ENCODE assay signal across 21 cellular contexts in genomic region chr19:46880440-46880839, GRCh38. TPM values are rescaled to one million over a fixed set of nuclear protein-coding genes. Genes with fewer than 3 reads are reported as not detected.
DNase-seq lines count a peak whose midpoint lies in the region; ATAC-seq and TF ChIP-seq lines count a peak whose summit lies in the region.
"Had no signal": no experiment of that assay in that cellular context is flagged by ENCODE, and none has a peak within 500 bp of the region (broad histone marks: within the 10 kb centered on the region; RNA-seq: fewer than 3 reads in every experiment).

No MANE protein-coding gene starts in this region.

- intact Hi-C loops in activated T-helper 1 cell treated with anti-CD3 and anti-CD28 coated beads, Interleukin-12 subunit alpha, Interleukin-12 subunit beta, Interleukin-2, Interleukin-4 antibody, amounts not matched to agents 30 ng/mL and 10 ng/mL and 1 ng/mL, durations not matched to agents 14 hours and 24 hours and 36 hours (cut with micrococcal nuclease) = no loop called here

- peaks cover 43% of the 10 kb centered on the region for H3F3A ChIP-seq in SK-N-SH (replicated peaks; ENCODE audit: insufficient read depth)

- no peak for TF ChIP-seq RAD21 in SK-N-SH (IDR thresholded peaks at IDR 0.05; ENCODE audit: low read length)

- peaks cover 91% of the 10 kb centered on the region for H3K79me2 ChIP-seq in SK-N-SH (ENCODE audit: insufficient read depth)

- no peak overlapping the region for H2AK5ac ChIP-seq in mesenchymal stem cell (ENCODE audit: low read length, severe bottlenecking)

- H3K14ac ChIP-seq in mesenchymal stem cell (ENCODE audit: low read length in 2 of 2) = no peak overlapping the region

- peaks cover 29% of the 10 kb centered on the region for H4K20me1 ChIP-seq in SK-N-SH (ENCODE audit: insufficient read depth)

- no peak overlapping the region for H4K8ac ChIP-seq in mesenchymal stem cell (ENCODE audit: low read length)

- no peak overlapping the region for H2AFZ ChIP-seq in SK-N-SH (ENCODE audit: low read depth)
- H2AFZ ChIP-seq in mesenchymal stem cell (ENCODE audit: low read depth, low read length) = no peak overlapping the region

- no peak overlapping the region for H2BK5ac ChIP-seq in mesenchymal stem cell (ENCODE audit: low read depth, low read length, poor library complexity, severe bottlenecking)

- H3K9me3 ChIP-seq in SK-N-SH (no peaks in the 10 kb centered on the region), SJSA1 (replicated peaks) (no peaks in the 10 kb centered on the region), mesenchymal stem cell (ENCODE audit: control insufficient read depth, low read length) (no peaks in the 10 kb centered on the region)
- H3K9me3 ChIP-seq: SJCRH30 had no signal

- peaks cover under 1% of the 10 kb centered on the region for H3K36me3 Mint-ChIP-seq in activated T-helper 1 cell treated with anti-CD3 and anti-CD28 coated beads, Interleukin-12 subunit alpha, Interleukin-12 subunit beta, Interleukin-2, Interleukin-4 antibody, amounts not matched to agents 30 ng/mL and 10 ng/mL and 1 ng/mL, durations not matched to agents 14 hours and 24 hours and 36 hours (ENCODE audit: low read depth)

- H3K4me3 ChIP-seq in SK-N-SH (ENCODE audit: low read depth in 2 of 2, low read length in 1 of 2) = no peak overlapping the region
- H3K4me3 ChIP-seq in SJSA1 = no peak overlapping the region
- no peak overlapping the region for H3K4me3 ChIP-seq in mesenchymal stem cell (ENCODE audit: insufficient read depth in 1 of 2, low read depth in 1 of 2, low read length in 2 of 2)
- H3K4me3 ChIP-seq: GM12878, SJCRH30 had no signal

- H3K4me3 Mint-ChIP-seq in activated T-helper 1 cell treated with anti-CD3 and anti-CD28 coated beads, Interleukin-12 subunit alpha, Interleukin-12 subunit beta, Interleukin-2, Interleukin-4 antibody, amounts not matched to agents 30 ng/mL and 10 ng/mL and 1 ng/mL, durations not matched to agents 14 hours and 24 hours and 36 hours = no peak overlapping the region

- no peaks in the 10 kb centered on the region for H3K4me1 Mint-ChIP-seq in activated T-helper 1 cell treated with anti-CD3 and anti-CD28 coated beads, Interleukin-12 subunit alpha, Interleukin-12 subunit beta, Interleukin-2, Interleukin-4 antibody, amounts not matched to agents 30 ng/mL and 10 ng/mL and 1 ng/mL, durations not matched to agents 14 hours and 24 hours and 36 hours (ENCODE audit: low read depth)

- POLR2A ChIA-PET in SK-N-SH (lab: Yijun Ruan, JAX) = no interaction called here

- DNase-seq in SK-N-SH (no peak), SJSA1 (ENCODE audit: low read depth in 1 of 2, low spot score in 2 of 2) (no peak), mesenchymal stem cell (no peak), DMS53 (lab: John Stamatoyannopoulos, UW) (no peak)
- DNase-seq in activated T-helper 1 cell treated with anti-CD3 and anti-CD28 coated beads, Interleukin-12 subunit alpha, Interleukin-12 subunit beta, Interleukin-2, Interleukin-4 antibody, amounts not matched to agents 30 ng/mL and 10 ng/mL and 1 ng/mL, durations not matched to agents 14 hours and 24 hours and 36 hours (ENCODE audit: low spot score) = no peak
- DNase-seq: ACHN, GDM1, KBM-7, MV-4-11, NCI-H1105, NCI-H146, NCI-H1930, NCI-H2107, NCI-H524, NCI-H748 treated with DMSO at 0.1 percent for 48 hours, SJCRH30 had no signal

- H2BK12ac ChIP-seq in mesenchymal stem cell (ENCODE audit: low read length in 2 of 2) = no peak overlapping the region

- ATAC-seq in SK-N-SH treated with all-trans-retinoic acid at 6 μM for 48 hours = no peak
- ATAC-seq in HG02973 (IDR thresholded peaks at IDR 0.05; ENCODE audit: unreplicated experiment) = no peak
- ATAC-seq: GM12878, Right ventricle myocardium inferior had no signal

- no peak overlapping the region for H2BK15ac ChIP-seq in mesenchymal stem cell (ENCODE audit: low read depth, poor library complexity, severe bottlenecking)

- peaks cover 0 to 17% of the 10 kb centered on the region in 2 experiments; a peak in 2 of 4 replicates for H3K4me1 ChIP-seq in SK-N-SH (ENCODE audit: control insufficient read depth in 1 of 2, insufficient read depth in 2 of 2, low read depth in 1 of 2, low read length in 1 of 2)
- H3K4me1 ChIP-seq in SJSA1 (replicated peaks) = peaks cover 41% of the 10 kb centered on the region
- peaks cover 19% of the 10 kb centered on the region for H3K4me1 ChIP-seq in mesenchymal stem cell (ENCODE audit: control insufficient read depth, insufficient read depth, low read depth, low read length)

- H3K36me3 ChIP-seq in SK-N-SH (replicated peaks in 1 of 2; ENCODE audit: control insufficient read depth in 1 of 2, insufficient read depth in 2 of 2, low read length in 1 of 2) = no peaks in the 10 kb centered on the region
- peaks cover 13% of the 10 kb centered on the region for H3K36me3 ChIP-seq in SJSA1
- peaks cover 0 to 4% of the 10 kb centered on the region in 2 experiments for H3K36me3 ChIP-seq in mesenchymal stem cell (ENCODE audit: control insufficient read depth in 1 of 2, insufficient read depth in 2 of 2, low read depth in 1 of 2, low read length in 2 of 2)
- H3K36me3 ChIP-seq: SJCRH30 had no signal

- no peak overlapping the region for H4K91ac ChIP-seq in mesenchymal stem cell (ENCODE audit: low read length)

- no peak overlapping the region for H3K18ac ChIP-seq in mesenchymal stem cell (ENCODE audit: low read depth in 1 of 2, low read length in 2 of 2)

- H3K4me2 ChIP-seq in SK-N-SH = 0 out of 2 replicates have a peak overlapping the region, but pooled peaks have one; percentile 27
- H3K4me2 ChIP-seq in mesenchymal stem cell (ENCODE audit: low read length, poor library complexity, severe bottlenecking) = no peak overlapping the region

- H3K4ac ChIP-seq in mesenchymal stem cell (ENCODE audit: low read depth in 1 of 2, low read length in 2 of 2) = no peak overlapping the region

- H3K27ac ChIP-seq in SK-N-SH (ENCODE audit: low read depth in 2 of 2, low read length in 1 of 2) (peak overlapping the region in 1 of 2 experiments; percentile 91; a peak in 2 of 4 replicates), SJSA1 (0 out of 2 replicates have a peak overlapping the region, but pooled peaks have one; percentile 8), mesenchymal stem cell (ENCODE audit: low read length, poor library complexity, severe bottlenecking) (peak overlapping the region; percentile 64)
- H3K27ac ChIP-seq: 22Rv1, SJCRH30 had no signal

- 94% methylated on average over 1 of the region's 1 CpG for WGBS in SK-N-SH (ENCODE audit: low lambda C conversion rate)
- 100% methylated on average over 1 of the region's 1 CpG for WGBS in mesenchymal stem cell

- peaks cover 15% of the 10 kb centered on the region for H3K79me1 ChIP-seq in mesenchymal stem cell (replicated peaks; ENCODE audit: low read length, poor library complexity, severe bottlenecking)

- CTCF ChIA-PET in SK-N-SH (lab: Yijun Ruan, JAX) = no interaction called here

- no peaks in the 10 kb centered on the region for H3K9me3 Mint-ChIP-seq in activated T-helper 1 cell treated with anti-CD3 and anti-CD28 coated beads, Interleukin-12 subunit alpha, Interleukin-12 subunit beta, Interleukin-2, Interleukin-4 antibody, amounts not matched to agents 30 ng/mL and 10 ng/mL and 1 ng/mL, durations not matched to agents 14 hours and 24 hours and 36 hours

- no peak overlapping the region for H2BK120ac ChIP-seq in mesenchymal stem cell (ENCODE audit: low read depth, low read length)

- TF ChIP-seq EP300 in SK-N-SH (IDR thresholded peaks at IDR 0.05; ENCODE audit: borderline replicate concordance in 1 of 2, low read depth in 1 of 2, low read length in 1 of 2) = no peak

- H3K27ac Mint-ChIP-seq in activated T-helper 1 cell treated with anti-CD3 and anti-CD28 coated beads, Interleukin-12 subunit alpha, Interleukin-12 subunit beta, Interleukin-2, Interleukin-4 antibody, amounts not matched to agents 30 ng/mL and 10 ng/mL and 1 ng/mL, durations not matched to agents 14 hours and 24 hours and 36 hours = no peak overlapping the region

- no peaks in the 10 kb centered on the region for H3K9me2 ChIP-seq in SK-N-SH

- TF ChIP-seq CTCF in SK-N-SH (IDR thresholded peaks at IDR 0.05) = no peak

- no peak overlapping the region for H3K23ac ChIP-seq in mesenchymal stem cell (ENCODE audit: low read length in 2 of 2)

- H3K27me3 ChIP-seq in SK-N-SH (ENCODE audit: insufficient read depth) = no peaks in the 10 kb centered on the region
- no peaks in the 10 kb centered on the region for H3K27me3 ChIP-seq in SJSA1 (replicated peaks)
- no peaks in the 10 kb centered on the region for H3K27me3 ChIP-seq in mesenchymal stem cell (ENCODE audit: control insufficient read depth in 1 of 2, insufficient read depth in 1 of 2, low read length in 2 of 2)
- H3K27me3 ChIP-seq: SJCRH30 had no signal

- no peaks in the 10 kb centered on the region for H3K27me3 Mint-ChIP-seq in activated T-helper 1 cell treated with anti-CD3 and anti-CD28 coated beads, Interleukin-12 subunit alpha, Interleukin-12 subunit beta, Interleukin-2, Interleukin-4 antibody, amounts not matched to agents 30 ng/mL and 10 ng/mL and 1 ng/mL, durations not matched to agents 14 hours and 24 hours and 36 hours (ENCODE audit: insufficient read depth)

- no peak overlapping the region for H3K9ac ChIP-seq in SK-N-SH
- no peak overlapping the region for H3K9ac ChIP-seq in mesenchymal stem cell (ENCODE audit: low read length)

TF ChIP-seq in SK-N-SH treated with all-trans-retinoic acid at 6 μM for 48 hours, 23 proteins besides CTCF, POLR2A, EP300 and RAD21 (continues in another document):
- TF ChIP-seq CSDC2 (CRISPR knock-in tag; IDR thresholded peaks at IDR 0.05) = no peak
- TF ChIP-seq GLIS3 (CRISPR knock-in tag; IDR thresholded peaks at IDR 0.05) = no peak
- no peak for TF ChIP-seq ZFP3 (CRISPR knock-in tag; IDR thresholded peaks at IDR 0.05)

RNA-seq across cellular contexts. Expression of gene ARHGAP35, which starts 19.6 kb away (rescaled TPM):
- polyA plus RNA-seq in SK-N-SH (2012; rRNA removed) = 19.7 and 25.1 TPM in 2 replicates
- 16.2 and 21.9 TPM in 2 replicates for polyA plus RNA-seq in SK-N-SH (2012; cell fraction: cytosol; rRNA removed)
- 21.0 and 26.2 TPM in 2 replicates for polyA plus RNA-seq in SK-N-SH (2012; cell fraction: nucleus; rRNA removed)
- total RNA-seq in SJSA1 (2014; rRNA removed; shearing (Covaris generic)) = 17.7 and 24.7 TPM in 2 replicates
- 40.0 TPM for polyA plus RNA-seq in mesenchymal stem cell (2013, experiment 1 of 2)
- 36.9 TPM for polyA plus RNA-seq in mesenchymal stem cell (2013, experiment 2 of 2)
- 22.4 and 22.6 TPM in 2 replicates for total RNA-seq in activated T-helper 1 cell treated with anti-CD3 and anti-CD28 coated beads, Interleukin-12 subunit alpha, Interleukin-12 subunit beta, Interleukin-2, Interleukin-4 antibody, amounts not matched to agents 30 ng/mL and 10 ng/mL and 1 ng/mL, durations not matched to agents 14 hours and 24 hours and 36 hours

RNA-seq across cellular contexts. Expression of gene AP2S1, which starts 29.8 kb away (rescaled TPM):
- polyA plus RNA-seq in SK-N-SH (2012; rRNA removed) = 380 and 565 TPM in 2 replicates
- 343 and 389 TPM in 2 replicates for polyA plus RNA-seq in SK-N-SH (2012; cell fraction: cytosol; rRNA removed)
- polyA plus RNA-seq in SK-N-SH (2012; cell fraction: nucleus; rRNA removed) = 163 and 226 TPM in 2 replicates
- total RNA-seq in SJSA1 (2014; rRNA removed; shearing (Covaris generic)) = 286 and 304 TPM in 2 replicates
- polyA plus RNA-seq in mesenchymal stem cell (2013, experiment 1 of 2) = 284 TPM
- polyA plus RNA-seq in mesenchymal stem cell (2013, experiment 2 of 2) = 308 TPM
- total RNA-seq in activated T-helper 1 cell treated with anti-CD3 and anti-CD28 coated beads, Interleukin-12 subunit alpha, Interleukin-12 subunit beta, Interleukin-2, Interleukin-4 antibody, amounts not matched to agents 30 ng/mL and 10 ng/mL and 1 ng/mL, durations not matched to agents 14 hours and 24 hours and 36 hours = 96.4 and 98.1 TPM in 2 replicates
